Comparison of ENCODE assay signal across 1 cellular context in the genomic region with DNA sequence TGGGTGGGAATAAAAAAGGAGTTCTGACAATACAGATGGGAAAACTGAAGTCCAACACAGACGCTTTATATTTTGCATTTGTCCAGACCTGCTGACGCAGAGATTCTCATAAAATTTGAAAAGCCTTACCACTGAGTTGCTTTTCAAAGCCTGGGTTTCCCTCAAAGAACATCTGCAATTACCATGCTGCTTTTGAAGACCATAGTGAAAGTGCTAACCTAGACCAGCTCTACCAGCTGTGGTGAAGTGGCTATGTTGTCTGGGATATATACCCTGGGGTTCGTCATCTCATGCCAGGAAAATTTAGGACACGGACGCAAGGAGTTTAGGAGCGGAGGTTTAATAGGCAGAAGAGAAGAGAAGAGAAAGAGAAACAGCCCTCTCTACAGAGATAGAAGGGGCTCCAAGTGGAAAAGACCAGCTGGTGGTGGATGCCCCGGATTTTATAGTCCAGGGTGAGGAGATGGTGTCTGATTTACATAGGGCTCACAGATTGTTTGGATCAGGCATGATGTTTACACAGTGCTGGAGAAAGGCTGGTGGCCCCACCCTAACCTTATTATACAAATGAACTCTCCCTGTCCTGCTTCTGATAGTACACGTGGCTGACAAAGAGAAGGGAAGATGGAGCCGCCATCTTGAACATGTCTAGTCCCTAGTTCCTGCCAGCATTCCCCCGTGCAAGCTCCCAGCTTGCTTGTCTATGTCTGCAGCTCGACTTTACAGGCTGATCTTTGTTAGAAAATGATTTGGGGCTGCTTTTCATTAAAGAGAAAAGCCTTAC.
TF ChIP-seq lines count a peak whose summit lies in the region.

No MANE protein-coding gene starts in this region.

TF ChIP-seq in K562, 482 proteins besides CTCF, POLR2A, EP300 and RAD21 (continued from another document):
- TF ChIP-seq, protein P1, sequence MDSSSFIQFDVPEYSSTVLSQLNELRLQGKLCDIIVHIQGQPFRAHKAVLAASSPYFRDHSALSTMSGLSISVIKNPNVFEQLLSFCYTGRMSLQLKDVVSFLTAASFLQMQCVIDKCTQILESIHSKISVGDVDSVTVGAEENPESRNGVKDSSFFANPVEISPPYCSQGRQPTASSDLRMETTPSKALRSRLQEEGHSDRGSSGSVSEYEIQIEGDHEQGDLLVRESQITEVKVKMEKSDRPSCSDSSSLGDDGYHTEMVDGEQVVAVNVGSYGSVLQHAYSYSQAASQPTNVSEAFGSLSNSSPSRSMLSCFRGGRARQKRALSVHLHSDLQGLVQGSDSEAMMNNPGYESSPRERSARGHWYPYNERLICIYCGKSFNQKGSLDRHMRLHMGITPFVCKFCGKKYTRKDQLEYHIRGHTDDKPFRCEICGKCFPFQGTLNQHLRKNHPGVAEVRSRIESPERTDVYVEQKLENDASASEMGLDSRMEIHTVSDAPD (CRISPR knock-in tag; IDR thresholded peaks at IDR 0.05): no peak
- TF ChIP-seq TEAD2 (tag; IDR thresholded peaks at IDR 0.05): no peak
- no peak for TF ChIP-seq NRF1 (conservative IDR thresholded peaks at IDR 0.05 in 1 of 2, IDR thresholded peaks at IDR 0.05 in 1 of 2)
- TF ChIP-seq, protein P2, sequence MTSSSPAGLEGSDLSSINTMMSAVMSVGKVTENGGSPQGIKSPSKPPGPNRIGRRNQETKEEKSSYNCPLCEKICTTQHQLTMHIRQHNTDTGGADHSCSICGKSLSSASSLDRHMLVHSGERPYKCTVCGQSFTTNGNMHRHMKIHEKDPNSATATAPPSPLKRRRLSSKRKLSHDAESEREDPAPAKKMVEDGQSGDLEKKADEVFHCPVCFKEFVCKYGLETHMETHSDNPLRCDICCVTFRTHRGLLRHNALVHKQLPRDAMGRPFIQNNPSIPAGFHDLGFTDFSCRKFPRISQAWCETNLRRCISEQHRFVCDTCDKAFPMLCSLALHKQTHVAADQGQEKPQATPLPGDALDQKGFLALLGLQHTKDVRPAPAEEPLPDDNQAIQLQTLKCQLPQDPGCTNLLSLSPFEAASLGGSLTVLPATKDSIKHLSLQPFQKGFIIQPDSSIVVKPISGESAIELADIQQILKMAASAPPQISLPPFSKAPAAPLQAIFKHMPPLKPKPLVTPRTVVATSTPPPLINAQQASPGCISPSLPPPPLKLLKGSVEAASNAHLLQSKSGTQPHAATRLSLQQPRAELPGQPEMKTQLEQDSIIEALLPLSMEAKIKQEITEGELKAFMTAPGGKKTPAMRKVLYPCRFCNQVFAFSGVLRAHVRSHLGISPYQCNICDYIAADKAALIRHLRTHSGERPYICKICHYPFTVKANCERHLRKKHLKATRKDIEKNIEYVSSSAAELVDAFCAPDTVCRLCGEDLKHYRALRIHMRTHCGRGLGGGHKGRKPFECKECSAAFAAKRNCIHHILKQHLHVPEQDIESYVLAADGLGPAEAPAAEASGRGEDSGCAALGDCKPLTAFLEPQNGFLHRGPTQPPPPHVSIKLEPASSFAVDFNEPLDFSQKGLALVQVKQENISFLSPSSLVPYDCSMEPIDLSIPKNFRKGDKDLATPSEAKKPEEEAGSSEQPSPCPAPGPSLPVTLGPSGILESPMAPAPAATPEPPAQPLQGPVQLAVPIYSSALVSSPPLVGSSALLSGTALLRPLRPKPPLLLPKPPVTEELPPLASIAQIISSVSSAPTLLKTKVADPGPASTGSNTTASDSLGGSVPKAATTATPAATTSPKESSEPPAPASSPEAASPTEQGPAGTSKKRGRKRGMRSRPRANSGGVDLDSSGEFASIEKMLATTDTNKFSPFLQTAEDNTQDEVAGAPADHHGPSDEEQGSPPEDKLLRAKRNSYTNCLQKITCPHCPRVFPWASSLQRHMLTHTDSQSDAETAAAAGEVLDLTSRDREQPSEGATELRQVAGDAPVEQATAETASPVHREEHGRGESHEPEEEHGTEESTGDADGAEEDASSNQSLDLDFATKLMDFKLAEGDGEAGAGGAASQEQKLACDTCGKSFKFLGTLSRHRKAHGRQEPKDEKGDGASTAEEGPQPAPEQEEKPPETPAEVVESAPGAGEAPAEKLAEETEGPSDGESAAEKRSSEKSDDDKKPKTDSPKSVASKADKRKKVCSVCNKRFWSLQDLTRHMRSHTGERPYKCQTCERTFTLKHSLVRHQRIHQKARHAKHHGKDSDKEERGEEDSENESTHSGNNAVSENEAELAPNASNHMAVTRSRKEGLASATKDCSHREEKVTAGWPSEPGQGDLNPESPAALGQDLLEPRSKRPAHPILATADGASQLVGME (CRISPR knock-in tag; IDR thresholded peaks at IDR 0.05): no peak
- no peak for TF ChIP-seq SMARCA5 (IDR thresholded peaks at IDR 0.05)
- TF ChIP-seq, protein P3, sequence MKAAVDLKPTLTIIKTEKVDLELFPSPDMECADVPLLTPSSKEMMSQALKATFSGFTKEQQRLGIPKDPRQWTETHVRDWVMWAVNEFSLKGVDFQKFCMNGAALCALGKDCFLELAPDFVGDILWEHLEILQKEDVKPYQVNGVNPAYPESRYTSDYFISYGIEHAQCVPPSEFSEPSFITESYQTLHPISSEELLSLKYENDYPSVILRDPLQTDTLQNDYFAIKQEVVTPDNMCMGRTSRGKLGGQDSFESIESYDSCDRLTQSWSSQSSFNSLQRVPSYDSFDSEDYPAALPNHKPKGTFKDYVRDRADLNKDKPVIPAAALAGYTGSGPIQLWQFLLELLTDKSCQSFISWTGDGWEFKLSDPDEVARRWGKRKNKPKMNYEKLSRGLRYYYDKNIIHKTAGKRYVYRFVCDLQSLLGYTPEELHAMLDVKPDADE (conservative IDR thresholded peaks at IDR 0.05; ENCODE audit: control insufficient read depth, low read depth, low read length): no peak
- TF ChIP-seq, protein P4, sequence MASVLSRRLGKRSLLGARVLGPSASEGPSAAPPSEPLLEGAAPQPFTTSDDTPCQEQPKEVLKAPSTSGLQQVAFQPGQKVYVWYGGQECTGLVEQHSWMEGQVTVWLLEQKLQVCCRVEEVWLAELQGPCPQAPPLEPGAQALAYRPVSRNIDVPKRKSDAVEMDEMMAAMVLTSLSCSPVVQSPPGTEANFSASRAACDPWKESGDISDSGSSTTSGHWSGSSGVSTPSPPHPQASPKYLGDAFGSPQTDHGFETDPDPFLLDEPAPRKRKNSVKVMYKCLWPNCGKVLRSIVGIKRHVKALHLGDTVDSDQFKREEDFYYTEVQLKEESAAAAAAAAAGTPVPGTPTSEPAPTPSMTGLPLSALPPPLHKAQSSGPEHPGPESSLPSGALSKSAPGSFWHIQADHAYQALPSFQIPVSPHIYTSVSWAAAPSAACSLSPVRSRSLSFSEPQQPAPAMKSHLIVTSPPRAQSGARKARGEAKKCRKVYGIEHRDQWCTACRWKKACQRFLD (CRISPR knock-in tag; IDR thresholded peaks at IDR 0.05): peak; percentile 38; the same call in 1 of the 2 replicates
- 0 out of 2 replicates have a peak, but pooled peaks have one; percentile 29 for TF ChIP-seq NFRKB (IDR thresholded peaks at IDR 0.05; ENCODE audit: low read depth)
- TF ChIP-seq, protein P5, sequence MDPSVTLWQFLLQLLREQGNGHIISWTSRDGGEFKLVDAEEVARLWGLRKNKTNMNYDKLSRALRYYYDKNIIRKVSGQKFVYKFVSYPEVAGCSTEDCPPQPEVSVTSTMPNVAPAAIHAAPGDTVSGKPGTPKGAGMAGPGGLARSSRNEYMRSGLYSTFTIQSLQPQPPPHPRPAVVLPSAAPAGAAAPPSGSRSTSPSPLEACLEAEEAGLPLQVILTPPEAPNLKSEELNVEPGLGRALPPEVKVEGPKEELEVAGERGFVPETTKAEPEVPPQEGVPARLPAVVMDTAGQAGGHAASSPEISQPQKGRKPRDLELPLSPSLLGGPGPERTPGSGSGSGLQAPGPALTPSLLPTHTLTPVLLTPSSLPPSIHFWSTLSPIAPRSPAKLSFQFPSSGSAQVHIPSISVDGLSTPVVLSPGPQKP (CRISPR knock-in tag; IDR thresholded peaks at IDR 0.05): no peak
- TF ChIP-seq, protein P6, sequence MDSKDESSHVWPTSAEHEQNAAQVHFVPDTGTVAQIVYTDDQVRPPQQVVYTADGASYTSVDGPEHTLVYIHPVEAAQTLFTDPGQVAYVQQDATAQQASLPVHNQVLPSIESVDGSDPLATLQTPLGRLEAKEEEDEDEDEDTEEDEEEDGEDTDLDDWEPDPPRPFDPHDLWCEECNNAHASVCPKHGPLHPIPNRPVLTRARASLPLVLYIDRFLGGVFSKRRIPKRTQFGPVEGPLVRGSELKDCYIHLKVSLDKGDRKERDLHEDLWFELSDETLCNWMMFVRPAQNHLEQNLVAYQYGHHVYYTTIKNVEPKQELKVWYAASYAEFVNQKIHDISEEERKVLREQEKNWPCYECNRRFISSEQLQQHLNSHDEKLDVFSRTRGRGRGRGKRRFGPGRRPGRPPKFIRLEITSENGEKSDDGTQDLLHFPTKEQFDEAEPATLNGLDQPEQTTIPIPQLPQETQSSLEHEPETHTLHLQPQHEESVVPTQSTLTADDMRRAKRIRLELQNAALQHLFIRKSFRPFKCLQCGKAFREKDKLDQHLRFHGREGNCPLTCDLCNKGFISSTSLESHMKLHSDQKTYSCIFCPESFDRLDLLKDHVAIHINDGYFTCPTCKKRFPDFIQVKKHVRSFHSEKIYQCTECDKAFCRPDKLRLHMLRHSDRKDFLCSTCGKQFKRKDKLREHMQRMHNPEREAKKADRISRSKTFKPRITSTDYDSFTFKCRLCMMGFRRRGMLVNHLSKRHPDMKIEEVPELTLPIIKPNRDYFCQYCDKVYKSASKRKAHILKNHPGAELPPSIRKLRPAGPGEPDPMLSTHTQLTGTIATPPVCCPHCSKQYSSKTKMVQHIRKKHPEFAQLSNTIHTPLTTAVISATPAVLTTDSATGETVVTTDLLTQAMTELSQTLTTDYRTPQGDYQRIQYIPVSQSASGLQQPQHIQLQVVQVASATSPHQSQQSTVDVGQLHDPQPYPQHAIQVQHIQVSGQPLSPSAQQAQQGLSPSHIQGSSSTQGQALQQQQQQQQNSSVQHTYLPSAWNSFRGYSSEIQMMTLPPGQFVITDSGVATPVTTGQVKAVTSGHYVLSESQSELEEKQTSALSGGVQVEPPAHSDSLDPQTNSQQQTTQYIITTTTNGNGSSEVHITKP (IDR thresholded peaks at IDR 0.05; ENCODE audit: partially characterized antibody): peak; percentile 33
- no peak for TF ChIP-seq ZNF57 (CRISPR knock-in tag; IDR thresholded peaks at IDR 0.05)
- TF ChIP-seq, protein P7, sequence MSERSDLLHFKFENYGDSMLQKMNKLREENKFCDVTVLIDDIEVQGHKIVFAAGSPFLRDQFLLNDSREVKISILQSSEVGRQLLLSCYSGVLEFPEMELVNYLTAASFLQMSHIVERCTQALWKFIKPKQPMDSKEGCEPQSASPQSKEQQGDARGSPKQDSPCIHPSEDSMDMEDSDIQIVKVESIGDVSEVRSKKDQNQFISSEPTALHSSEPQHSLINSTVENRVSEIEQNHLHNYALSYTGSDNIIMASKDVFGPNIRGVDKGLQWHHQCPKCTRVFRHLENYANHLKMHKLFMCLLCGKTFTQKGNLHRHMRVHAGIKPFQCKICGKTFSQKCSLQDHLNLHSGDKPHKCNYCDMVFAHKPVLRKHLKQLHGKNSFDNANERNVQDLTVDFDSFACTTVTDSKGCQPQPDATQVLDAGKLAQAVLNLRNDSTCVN (CRISPR knock-in tag; IDR thresholded peaks at IDR 0.05): no peak
- no peak for TF ChIP-seq KDM5B (IDR thresholded peaks at IDR 0.05; ENCODE audit: insufficient replicate concordance, low read depth, low read length)
